Comparison of ENCODE assay signal across 8 cellular contexts in genomic region chr7:94655562-94655883, GRCh38. TPM values are rescaled to one million over a fixed set of nuclear protein-coding genes. Genes with fewer than 3 reads are reported as not detected.
A peak's percentile ranks its signal among the peaks of the same experiment; 100 is the strongest.
DNase-seq lines count a peak whose midpoint lies in the region; ATAC-seq and TF ChIP-seq lines count a peak whose summit lies in the region.

No MANE protein-coding gene starts in this region.

- in situ Hi-C loops in mammary epithelial cell (cut with MboI; ENCODE audit: low sequenced_read_pairs in 2 of 2) = no loop called here

- ATAC-seq in lung (ENCODE audit: insufficient read depth, low FRiP score) (no peak), HG02759 (IDR thresholded peaks at IDR 0.05; ENCODE audit: unreplicated experiment) (no peak), GM21447 (IDR thresholded peaks at IDR 0.05; ENCODE audit: unreplicated experiment) (no peak)

- peaks cover 64% of the 10 kb centered on the region for H3K79me2 ChIP-seq in mammary epithelial cell (ENCODE audit: insufficient read depth, low read length)

- H4K20me1 ChIP-seq in mammary epithelial cell (ENCODE audit: insufficient read depth, low read length) = no peaks in the 10 kb centered on the region

- TF ChIP-seq POLR2A in vagina (IDR thresholded peaks at IDR 0.05) = no peak

- H3K27ac Mint-ChIP-seq in activated naive CD4-positive, alpha-beta T cell treated with anti-CD3 and anti-CD28 coated beads, Interleukin-2, amount 50 U/mL, for 24 hours = no peak overlapping the region

- peak overlapping the region; percentile 83 to 98 (median 86) for H3K4me3 ChIP-seq in mammary epithelial cell (replicated peaks in 1 of 3; ENCODE audit: insufficient read depth in 1 of 3, low read depth in 2 of 3, low read length in 3 of 3)
- H3K4me3 ChIP-seq in lung = peak overlapping the region; percentile 62
- H3K4me3 ChIP-seq in vagina = peak overlapping the region; percentile 60 to 61

- H3K4me1 ChIP-seq in mammary epithelial cell (ENCODE audit: insufficient read depth, low read length) (peaks cover 19% of the 10 kb centered on the region), lung (ENCODE audit: control insufficient read depth in 2 of 2, insufficient read depth in 2 of 2, low read length in 2 of 2) (peaks cover 0 to 3% of the 10 kb centered on the region in 2 donors), vagina (peaks cover 18% of the 10 kb centered on the region)

- dilution Hi-C loops in mammary epithelial cell (cut with HindIII; ENCODE audit: low sequenced_read_pairs) = no loop called here

- peak overlapping the region; percentile 85 for H3K9ac ChIP-seq in mammary epithelial cell (ENCODE audit: insufficient read depth, low read length)

- TF ChIP-seq CTCF in mammary epithelial cell (conservative IDR thresholded peaks at IDR 0.05 in 1 of 2, IDR thresholded peaks at IDR 0.05 in 1 of 2; ENCODE audit: extremely low read depth in 1 of 2, insufficient read depth in 1 of 2, low read depth in 1 of 2, low read length in 2 of 2) = no peak
- TF ChIP-seq CTCF in lung (IDR thresholded peaks at IDR 0.05; ENCODE audit: control extremely low read depth, extremely low read depth) = no peak
- no peak for TF ChIP-seq CTCF in vagina (IDR thresholded peaks at IDR 0.05)

- H3K27me3 ChIP-seq in mammary epithelial cell (ENCODE audit: insufficient read depth, low read length) = no peaks in the 10 kb centered on the region
- no peaks in the 10 kb centered on the region for H3K27me3 ChIP-seq in lung (ENCODE audit: control insufficient read depth, insufficient read depth)
- H3K27me3 ChIP-seq in vagina = no peaks in the 10 kb centered on the region

- H3K36me3 Mint-ChIP-seq in activated naive CD4-positive, alpha-beta T cell treated with anti-CD3 and anti-CD28 coated beads, Interleukin-2, amount 50 U/mL, for 24 hours = no peaks in the 10 kb centered on the region

- CTCF ChIA-PET in mammary epithelial cell (lab: Charles Lee; ENCODE audit: low non-redundant PET) = no interaction called here

- H3K27ac ChIP-seq in mammary epithelial cell (ENCODE audit: insufficient read depth, low read depth, low read length) = peak overlapping the region; percentile 88
- peak overlapping the region; percentile 10 to 78 for H3K27ac ChIP-seq in lung (ENCODE audit: low read depth in 1 of 2, low read length in 1 of 2)
- H3K27ac ChIP-seq in vagina = peak overlapping the region; percentile 88

- 4% methylated on average over 8 of the region's 19 CpGs for WGBS in mammary epithelial cell (ENCODE audit: low coverage, missing lambda C conversion rate)
- 0 to 2% methylated on average over 19 of the region's 19 CpGs for WGBS in lung, 2 donors

- no peaks in the 10 kb centered on the region for H3K9me3 ChIP-seq in mammary epithelial cell (replicated peaks; ENCODE audit: insufficient read depth, low read length)
- peaks cover 0 to 2% of the 10 kb centered on the region in 2 donors for H3K9me3 ChIP-seq in lung (ENCODE audit: control insufficient read depth in 2 of 2, insufficient read depth in 1 of 2, low read length in 1 of 2)
- no peaks in the 10 kb centered on the region for H3K9me3 ChIP-seq in vagina

- H3K9me3 Mint-ChIP-seq in activated naive CD4-positive, alpha-beta T cell treated with anti-CD3 and anti-CD28 coated beads, Interleukin-2, amount 50 U/mL, for 24 hours = no peaks in the 10 kb centered on the region

- peak overlapping the region; percentile 74 for H3K4me3 Mint-ChIP-seq in activated naive CD4-positive, alpha-beta T cell treated with anti-CD3 and anti-CD28 coated beads, Interleukin-2, amount 50 U/mL, for 24 hours

- peak overlapping the region; percentile 99 for H2AFZ ChIP-seq in mammary epithelial cell (ENCODE audit: low read depth, low read length)

- H3K36me3 ChIP-seq in mammary epithelial cell (ENCODE audit: insufficient read depth, low read length) (no peaks in the 10 kb centered on the region), lung (ENCODE audit: control insufficient read depth in 2 of 2, insufficient read depth in 2 of 2, low read length in 2 of 2) (no peaks in the 10 kb centered on the region), vagina (no peaks in the 10 kb centered on the region)

- peaks cover 32% of the 10 kb centered on the region for H3K27me3 Mint-ChIP-seq in activated naive CD4-positive, alpha-beta T cell treated with anti-CD3 and anti-CD28 coated beads, Interleukin-2, amount 50 U/mL, for 24 hours

- peak overlapping the region; percentile 90 for H3K4me2 ChIP-seq in mammary epithelial cell (ENCODE audit: insufficient read depth, low read depth, low read length)

- intact Hi-C loops in mammary epithelial cell (cut with micrococcal nuclease) = loop anchor here (1.0 to 10.0 kb wide), 7 partner anchors 71 to 819 kb away; partner anchors contain the start of gene PPP1R9A
- intact Hi-C loops in vagina (cut with DNase I) = no loop called here

- no peak for DNase-seq in activated naive CD4-positive, alpha-beta T cell (lab: John Stamatoyannopoulos, UW)
- DNase-seq in mammary epithelial cell (peak; percentile 17), lung (ENCODE audit: low spot score) (no peak), vagina (ENCODE audit: extremely low spot score in 2 of 2) (no peak), RPMI8226 (no peak)

- H3K4me1 Mint-ChIP-seq in activated naive CD4-positive, alpha-beta T cell treated with anti-CD3 and anti-CD28 coated beads, Interleukin-2, amount 50 U/mL, for 24 hours = peaks cover 21% of the 10 kb centered on the region

- no TSS peak for BruUV-seq in mammary epithelial cell (replicated peaks; lab: Mats Ljungman, UMichigan)

RNA-seq across cellular contexts. Expression of gene SGCE, which starts 0.4 kb away (rescaled TPM):
- total RNA-seq in mammary epithelial cell = 10 to 100 TPM; 61.3 to 74.7 TPM
- 37.1 TPM for polyA plus RNA-seq in mammary epithelial cell
- 20.8 TPM for polyA minus RNA-seq in mammary epithelial cell
- total RNA-seq in lung = 100 to 1,000 TPM in 1 of 2 donors, 10 to 100 TPM in 1; 42.7 to 171 TPM
- polyA plus RNA-seq in lung = 10 to 100 TPM; 22.9 to 23.2 TPM
- 84.0 TPM for total RNA-seq in vagina
